1 cellular context compared by ENCODE assay signal in the genomic region with DNA sequence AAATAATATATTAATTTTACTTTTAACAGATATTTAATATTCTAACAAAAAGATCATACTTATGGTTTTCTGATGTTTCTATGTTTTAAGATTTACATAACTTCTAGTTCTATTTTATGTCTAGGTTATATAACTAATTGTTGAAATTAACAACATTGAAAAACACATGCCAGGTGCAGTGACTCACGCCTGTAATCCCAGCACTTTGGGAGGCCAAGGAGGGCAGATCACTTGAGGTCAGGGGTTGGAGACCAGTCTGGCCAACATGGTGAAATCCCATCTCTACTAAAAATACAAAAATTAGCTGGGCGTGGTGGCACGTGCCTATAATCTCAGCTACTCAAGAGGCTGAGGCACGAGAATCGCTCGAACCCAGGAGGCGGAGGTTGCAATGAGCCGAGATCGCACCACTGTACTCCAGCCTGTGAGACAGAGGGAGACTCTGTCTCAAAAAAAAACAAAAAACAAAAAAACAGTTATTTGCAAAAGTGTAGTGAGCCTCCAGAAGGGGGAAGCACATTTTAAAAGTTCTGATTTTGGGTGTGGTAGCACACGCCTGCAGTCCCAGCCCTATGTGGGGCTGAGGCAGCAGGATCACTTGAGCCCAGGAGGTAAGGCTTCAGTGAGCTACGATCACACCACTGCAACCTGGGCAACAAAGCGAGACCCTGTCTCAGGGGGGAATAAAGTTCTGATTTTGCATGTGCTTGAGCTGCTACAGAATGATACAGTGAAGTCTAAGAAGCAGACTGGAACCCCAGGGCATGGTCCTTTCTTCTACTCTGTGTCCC.
TF ChIP-seq lines count a peak whose summit lies in the region.

No MANE protein-coding gene starts in this region.

TF ChIP-seq in A549, 52 proteins besides CTCF, POLR2A, EP300 and RAD21 (continued from another document):
- TF ChIP-seq, protein P1, sequence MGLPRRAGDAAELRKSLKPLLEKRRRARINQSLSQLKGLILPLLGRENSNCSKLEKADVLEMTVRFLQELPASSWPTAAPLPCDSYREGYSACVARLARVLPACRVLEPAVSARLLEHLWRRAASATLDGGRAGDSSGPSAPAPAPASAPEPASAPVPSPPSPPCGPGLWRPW (IDR thresholded peaks at IDR 0.05), result no peak
- TF ChIP-seq MAFK (IDR thresholded peaks at IDR 0.05; ENCODE audit: partially characterized antibody), result no peak
- no peak for TF ChIP-seq CHD2 (IDR thresholded peaks at IDR 0.05; ENCODE audit: low read length, partially characterized antibody)
- TF ChIP-seq CEBPB (IDR thresholded peaks at IDR 0.05), result no peak
- TF ChIP-seq HOXB5 (CRISPR knock-in tag; IDR thresholded peaks at IDR 0.05), result no peak
- TF ChIP-seq ESRRA (IDR thresholded peaks at IDR 0.05; ENCODE audit: borderline replicate concordance, low read length), result no peak
- TF ChIP-seq HEYL (CRISPR knock-in tag; IDR thresholded peaks at IDR 0.05), result no peak
- TF ChIP-seq MYC (IDR thresholded peaks at IDR 0.05; ENCODE audit: borderline replicate concordance, low read length), result no peak
- TF ChIP-seq CBX8 (IDR thresholded peaks at IDR 0.05), result no peak
- no peak for TF ChIP-seq RNF2 (IDR thresholded peaks at IDR 0.05; ENCODE audit: borderline replicate concordance, low read depth)
- no peak for TF ChIP-seq EHF (CRISPR knock-in tag; IDR thresholded peaks at IDR 0.05)
- TF ChIP-seq JUN (IDR thresholded peaks at IDR 0.05), result no peak
- no peak for TF ChIP-seq POLR2AphosphoS2 (conservative IDR thresholded peaks at IDR 0.05; ENCODE audit: low read length)
- no peak for TF ChIP-seq ZNF302 (CRISPR knock-in tag; IDR thresholded peaks at IDR 0.05)
- TF ChIP-seq NR3C1 (IDR thresholded peaks at IDR 0.05), result no peak
- no peak for TF ChIP-seq SREBF2 (IDR thresholded peaks at IDR 0.05)
